In genomic region chr2:167596072-167596471, GRCh38 we compare ENCODE assay signal across 14 cellular contexts.
A peak's percentile ranks its signal among the peaks of the same experiment; 100 is the strongest.
DNase-seq lines count a peak whose midpoint lies in the region; ATAC-seq and TF ChIP-seq lines count a peak whose summit lies in the region.
"Had no signal": no experiment of that assay in that cellular context is flagged by ENCODE, and none has a peak within 500 bp of the region (broad histone marks: within the 10 kb centered on the region; RNA-seq: fewer than 3 reads in every experiment).

No MANE protein-coding gene starts in this region.

- peak; percentile 4 for DNase-seq in choroid plexus epithelial cell (ENCODE audit: low read depth)
- DNase-seq in thyroid gland: no peak
- no peak for DNase-seq in activated gamma-delta T cell (lab: John Stamatoyannopoulos, UW)
- no peak for DNase-seq in MV-4-11 (lab: John Stamatoyannopoulos, UW)
- DNase-seq in NCI-H226: no peak
- DNase-seq: activated CD8-positive, alpha-beta memory T cell treated with anti-CD3 and anti-CD28 coated beads, Interleukin-2, amount 10 ng/mL, durations not matched to agents 7 days and 5 days; aorta; DMS 273 treated with DMSO at 0.1 percent for 48 hours; mesendoderm; NCI-H1436 treated with DMSO at 0.1 percent for 48 hours; tibial artery had no signal

- H3K4me1 ChIP-seq in thyroid gland: no peaks in the 10 kb centered on the region
- H3K4me1 ChIP-seq: tibial artery had no signal

- ATAC-seq in GM18873 (IDR thresholded peaks at IDR 0.05; ENCODE audit: low FRiP score, unreplicated experiment): peak; percentile 95
- ATAC-seq in GM21529 (IDR thresholded peaks at IDR 0.05; ENCODE audit: unreplicated experiment): peak; percentile 82
- ATAC-seq in HG03095 (IDR thresholded peaks at IDR 0.05; ENCODE audit: unreplicated experiment): peak; percentile 68
- ATAC-seq: activated CD8-positive, alpha-beta memory T cell treated with anti-CD3 and anti-CD28 coated beads, Interleukin-2, amount 10 ng/mL, durations not matched to agents 7 days and 5 days had no signal

- no peak overlapping the region for H3K27ac ChIP-seq in thyroid gland
- H3K27ac ChIP-seq: tibial artery had no signal

- no peak for TF ChIP-seq CTCF in choroid plexus epithelial cell (conservative IDR thresholded peaks at IDR 0.05; ENCODE audit: low read depth, low read length)
- TF ChIP-seq CTCF in thyroid gland (IDR thresholded peaks at IDR 0.05): no peak

- H3K27me3 ChIP-seq in thyroid gland: no peaks in the 10 kb centered on the region
- H3K27me3 ChIP-seq: tibial artery had no signal

- H3K36me3 ChIP-seq in thyroid gland: no peaks in the 10 kb centered on the region
- H3K36me3 ChIP-seq: tibial artery had no signal

- no peaks in the 10 kb centered on the region for H3K9me3 ChIP-seq in thyroid gland
- H3K9me3 ChIP-seq: tibial artery had no signal

- 44 to 62% methylated on average over 3 of the region's 3 CpGs for WGBS in thyroid gland, 2 donors

- intact Hi-C loops in thyroid gland (cut with DNase I): no loop called here

- H3K4me3 ChIP-seq in choroid plexus epithelial cell (ENCODE audit: low read depth, low read length) (no peak overlapping the region), thyroid gland (replicated peaks in 1 of 3) (no peak overlapping the region)
- H3K4me3 ChIP-seq: tibial artery had no signal

- no peak for TF ChIP-seq POLR2A in thyroid gland (IDR thresholded peaks at IDR 0.05)
